In genomic region chr5:126359884-126360283, GRCh38 we compare ENCODE assay signal across 18 cellular contexts.
DNase-seq lines count a peak whose midpoint lies in the region; ATAC-seq and TF ChIP-seq lines count a peak whose summit lies in the region.
"Had no signal": no experiment of that assay in that cellular context is flagged by ENCODE, and none has a peak within 500 bp of the region (broad histone marks: within the 10 kb centered on the region; RNA-seq: fewer than 3 reads in every experiment).

No MANE protein-coding gene starts in this region.

- TF ChIP-seq EP300 in sigmoid colon (IDR thresholded peaks at IDR 0.05), result no peak

- H3K4me3 ChIP-seq in thymus (ENCODE audit: low read length), result no peak overlapping the region
- H3K4me3 ChIP-seq in sigmoid colon, result no peak overlapping the region
- H3K4me3 ChIP-seq in neuronal stem cell (ENCODE audit: low read length in 2 of 2), result no peak overlapping the region
- H3K4me3 ChIP-seq: thoracic aorta had no signal

- no peaks in the 10 kb centered on the region for H3K27me3 ChIP-seq in thymus (ENCODE audit: control insufficient read depth, insufficient read depth)
- H3K27me3 ChIP-seq in sigmoid colon, result no peaks in the 10 kb centered on the region
- no peaks in the 10 kb centered on the region for H3K27me3 ChIP-seq in neuronal stem cell (ENCODE audit: control insufficient read depth in 3 of 3, insufficient read depth in 3 of 3, low read depth in 1 of 3, low read length in 3 of 3)
- H3K27me3 ChIP-seq: foreskin keratinocyte had no signal

- no peak overlapping the region for H2BK12ac ChIP-seq in neuronal stem cell (ENCODE audit: low read length)

- H2BK120ac ChIP-seq in neuronal stem cell (ENCODE audit: low read depth, low read length), result no peak overlapping the region

- no peak overlapping the region for H3K9ac ChIP-seq in neuronal stem cell (ENCODE audit: low read depth, low read length, poor library complexity)

- no peak overlapping the region for H2BK5ac ChIP-seq in neuronal stem cell (ENCODE audit: low read length)

- no peak overlapping the region for H2BK15ac ChIP-seq in neuronal stem cell (ENCODE audit: low read length)

- H3K9me3 ChIP-seq in thymus (ENCODE audit: control insufficient read depth), result no peaks in the 10 kb centered on the region
- no peaks in the 10 kb centered on the region for H3K9me3 ChIP-seq in sigmoid colon
- no peaks in the 10 kb centered on the region for H3K9me3 ChIP-seq in neuronal stem cell (replicated peaks in 1 of 2; ENCODE audit: control insufficient read depth in 2 of 2, insufficient read depth in 1 of 2, low read depth in 1 of 2, low read length in 2 of 2)
- H3K9me3 ChIP-seq: thoracic aorta had no signal

- H3K14ac ChIP-seq in neuronal stem cell (ENCODE audit: low read length), result no peak overlapping the region

- no peak overlapping the region for H2AK5ac ChIP-seq in neuronal stem cell (ENCODE audit: low read depth, low read length)

- intact Hi-C loops in sigmoid colon (cut with DNase I), result no loop called here

- H3K79me1 ChIP-seq in neuronal stem cell (ENCODE audit: low read depth, low read length), result no peaks in the 10 kb centered on the region

- H4K8ac ChIP-seq in neuronal stem cell (ENCODE audit: low read depth, low read length), result no peak overlapping the region

- WGBS in thymus, result 98% methylated on average over 6 of the region's 6 CpGs
- WGBS in sigmoid colon, 2 donors, result 90 to 92% methylated on average over 6 of the region's 6 CpGs
- WGBS in neuronal stem cell (ENCODE audit: extremely low coverage in 2 of 2, insufficient read length in 2 of 2, insufficient replicate concordance in 1 of 2), 2 donors, result no CpG with 5 or more reads among the region's 6 CpGs

- ATAC-seq in GM19035 (IDR thresholded peaks at IDR 0.05; ENCODE audit: unreplicated experiment) (peak; percentile 49), HG02885 (IDR thresholded peaks at IDR 0.05; ENCODE audit: poor library complexity, unreplicated experiment) (peak; percentile 46)
- ATAC-seq: left cardiac atrium, T-helper 17 cell had no signal

- H3K4ac ChIP-seq in neuronal stem cell (ENCODE audit: low read length), result no peak overlapping the region

- H3K4me2 ChIP-seq in neuronal stem cell (ENCODE audit: insufficient read depth, low read length, poor library complexity, severe bottlenecking), result no peak overlapping the region

- no peak overlapping the region for H2AFZ ChIP-seq in neuronal stem cell (ENCODE audit: low read length)

- H3K27ac ChIP-seq in thymus (ENCODE audit: low read depth) (peak overlapping the region; percentile 20), caudate nucleus (ENCODE audit: low read depth, low read length) (no peak overlapping the region), sigmoid colon (no peak overlapping the region), neuronal stem cell (replicated peaks; ENCODE audit: low read length) (no peak overlapping the region)
- H3K27ac ChIP-seq: foreskin keratinocyte, thoracic aorta had no signal

- H3K36me3 ChIP-seq in thymus (ENCODE audit: control insufficient read depth, insufficient read depth), result no peaks in the 10 kb centered on the region
- no peaks in the 10 kb centered on the region for H3K36me3 ChIP-seq in sigmoid colon
- H3K36me3 ChIP-seq in neuronal stem cell (replicated peaks in 1 of 2; ENCODE audit: control insufficient read depth in 2 of 2, insufficient read depth in 2 of 2, low read length in 2 of 2), result no peaks in the 10 kb centered on the region
- H3K36me3 ChIP-seq: thoracic aorta had no signal

- H3K23ac ChIP-seq in neuronal stem cell (ENCODE audit: low read depth, low read length, poor library complexity), result no peak overlapping the region

- no peak for TF ChIP-seq CTCF in sigmoid colon (IDR thresholded peaks at IDR 0.05)

- DNase-seq in RPMI7951 (ENCODE audit: low read depth) (peak; percentile 70), caudate nucleus (lab: John Stamatoyannopoulos, UW) (no peak), sigmoid colon (no peak), neuronal stem cell (ENCODE audit: low spot score) (no peak)
- DNase-seq: activated B cell treated with CpG ODN at 0.5 μM for 24 hours; activated effector memory CD4-positive, alpha-beta T cell treated with Interleukin-2 at 50 U/mL for 16 hours; amygdala; HCEC 1CT; left cardiac atrium; NCI-H1417 treated with DMSO at 0.1 percent for 48 hours; SHP77 treated with DMSO at 0.1 percent for 48 hours; stimulated activated CD4-positive, alpha-beta T cell treated with anti-CD3 and anti-CD28 coated beads, Interleukin-4, amount 100 ng/mL, for 4 hours; T-helper 17 cell had no signal

- no peak overlapping the region for H4K91ac ChIP-seq in neuronal stem cell (ENCODE audit: low read depth, low read length, poor library complexity)

- H3K4me1 ChIP-seq in thymus (ENCODE audit: control insufficient read depth, insufficient read depth, low read length) (peaks cover 2% of the 10 kb centered on the region), sigmoid colon (no peaks in the 10 kb centered on the region), neuronal stem cell (ENCODE audit: control insufficient read depth in 2 of 2, insufficient read depth in 1 of 2, low read depth in 1 of 2, low read length in 2 of 2) (no peaks in the 10 kb centered on the region)

- H3K18ac ChIP-seq in neuronal stem cell (ENCODE audit: low read length), result no peak overlapping the region

- no peak for TF ChIP-seq POLR2A in sigmoid colon (IDR thresholded peaks at IDR 0.05)
